ENCODE assay signal across 8 cellular contexts in the genomic region with DNA sequence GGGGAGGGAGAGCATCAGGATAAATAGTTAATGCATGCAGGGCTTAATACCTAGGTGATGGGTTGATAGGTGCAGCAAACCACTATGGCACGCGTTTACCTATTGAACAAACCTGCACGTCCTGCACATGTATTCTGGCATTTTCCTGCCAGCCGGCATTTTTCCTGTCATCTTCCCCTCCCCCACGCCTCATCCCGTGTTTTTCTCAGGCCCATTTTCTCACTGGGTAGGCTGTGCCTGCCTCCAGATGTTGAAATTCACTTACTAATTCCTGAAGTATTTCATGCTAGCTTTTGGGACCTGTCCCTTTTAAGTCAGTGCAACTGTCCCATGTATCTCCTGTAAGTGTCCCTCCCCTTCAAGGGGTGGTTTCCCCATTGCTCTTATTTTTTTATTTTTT.
"Had no signal": no experiment of that assay in that cellular context is flagged by ENCODE, and none has a peak within 500 bp of the region (broad histone marks: within the 10 kb centered on the region; RNA-seq: fewer than 3 reads in every experiment).

No MANE protein-coding gene starts in this region.

- H3K27ac ChIP-seq: GM23248 had no signal

- H3K9ac ChIP-seq: GM23248 had no signal

- H3K36me3 ChIP-seq: HAP-1 had no signal

- H3K4me1 ChIP-seq: HAP-1 had no signal

- H3K4me3 ChIP-seq: GM23248, GM23338, HAP-1 had no signal

- H2AFZ ChIP-seq: GM23248, GM23338 had no signal

- H3K4me2 ChIP-seq: GM23338 had no signal

- H3K9me3 ChIP-seq: HAP-1 had no signal

- DNase-seq: GM23248, GOT3, H7, H9, HCEC 1CT, HFFc6 had no signal
